Comparison of ENCODE assay signal across 18 cellular contexts in genomic region chrX:72716766-72717165, GRCh38. TPM values are rescaled to one million over a fixed set of nuclear protein-coding genes. Genes with fewer than 3 reads are reported as not detected.
A peak's percentile ranks its signal among the peaks of the same experiment; 100 is the strongest.
DNase-seq lines count a peak whose midpoint lies in the region; ATAC-seq and TF ChIP-seq lines count a peak whose summit lies in the region.
"Had no signal": no experiment of that assay in that cellular context is flagged by ENCODE, and none has a peak within 500 bp of the region (broad histone marks: within the 10 kb centered on the region; RNA-seq: fewer than 3 reads in every experiment).

No MANE protein-coding gene starts in this region.

- no peaks in the 10 kb centered on the region for H3K4me1 Mint-ChIP-seq in type B pancreatic cell (ENCODE audit: unreplicated experiment)

- no peaks in the 10 kb centered on the region for H3K4me1 ChIP-seq in right lobe of liver

- H3K36me3 Mint-ChIP-seq in type B pancreatic cell: no peaks in the 10 kb centered on the region
- H3K36me3 Mint-ChIP-seq: CD8-positive, alpha-beta memory T cell had no signal

- 49% methylated on average over 5 of the region's 5 CpGs for WGBS in right lobe of liver (ENCODE audit: insufficient coverage, low coverage, low lambda C conversion rate, missing lambda C conversion rate)

- H3K27me3 Mint-ChIP-seq in type B pancreatic cell: no peaks in the 10 kb centered on the region

- no peaks in the 10 kb centered on the region for H3K27me3 ChIP-seq in right lobe of liver

- no peaks in the 10 kb centered on the region for H3K36me3 ChIP-seq in right lobe of liver

- intact Hi-C loops in right lobe of liver (cut with DNase I): no loop called here

- no peak for TF ChIP-seq POLR2A in right lobe of liver (IDR thresholded peaks at IDR 0.05)

- TF ChIP-seq CTCF in right lobe of liver (IDR thresholded peaks at IDR 0.05) (no peak), type B pancreatic cell (conservative IDR thresholded peaks at IDR 0.05) (no peak)

- H3K9me3 ChIP-seq in right lobe of liver: no peaks in the 10 kb centered on the region

- no peak overlapping the region for H3K27ac ChIP-seq in right lobe of liver

- H3K27ac Mint-ChIP-seq in type B pancreatic cell: peak overlapping the region; percentile 46
- H3K27ac Mint-ChIP-seq: CD8-positive, alpha-beta memory T cell had no signal

- DNase-seq in RKO (ENCODE audit: low spot score) (peak; percentile 8), fibroblast of gingiva (ENCODE audit: low read depth) (peak; percentile 11), right lobe of liver (peak in 2 of 3 donors; percentile 19 to 53), type B pancreatic cell (ENCODE audit: extremely low spot score, unreplicated experiment) (no peak)
- DNase-seq in stimulated activated CD4-positive, alpha-beta T cell treated with anti-CD3 and anti-CD28 coated beads, Interleukin-12 subunit alpha, Interleukin-12 subunit beta, amount 100 ng/mL, for 4 hours: no peak
- DNase-seq: ACHN; C1 segment of cervical spinal cord; CD8-positive, alpha-beta memory T cell; DND-41; HCEC 1CT; MV-4-11; NCI-H187; NCI-H2107; NCI-H2227 treated with DMSO at 0.1 percent for 48 hours; NCI-H510A treated with DMSO at 0.1 percent for 48 hours; NCI-H774 had no signal

- H3K9me3 Mint-ChIP-seq in type B pancreatic cell: no peaks in the 10 kb centered on the region
- H3K9me3 Mint-ChIP-seq: CD8-positive, alpha-beta memory T cell had no signal

- peak in 2 of 4 donors; percentile 12 to 28 for ATAC-seq in right lobe of liver
- no peak for ATAC-seq in esophagus mucosa
- ATAC-seq in GM19452 (IDR thresholded peaks at IDR 0.05; ENCODE audit: unreplicated experiment): no peak

- H3K4me3 ChIP-seq in right lobe of liver: no peak overlapping the region

- H3K4me3 Mint-ChIP-seq in type B pancreatic cell: no peak overlapping the region

RNA-seq across cellular contexts. Expression of gene PHKA1, which starts 2.7 kb away (rescaled TPM):
- 1 to 10 TPM in 4 of 6 experiments, under 1 TPM in 2; 0.92 to 2.5 (median 1.7) TPM for total RNA-seq in right lobe of liver
- 10.9 and 16.5 TPM in 2 replicates for total RNA-seq in type B pancreatic cell (ENCODE audit: low replicate concordance)
- total RNA-seq in esophagus mucosa: 6.7 TPM

RNA-seq across cellular contexts. Expression of gene DMRTC1B, which starts 59.9 kb away (rescaled TPM):
- total RNA-seq in right lobe of liver: not detected
- total RNA-seq in type B pancreatic cell (ENCODE audit: low replicate concordance): 1.9 and 2.2 TPM in 2 replicates
- not detected for total RNA-seq in esophagus mucosa
- total RNA-seq: CD8-positive, alpha-beta memory T cell had no signal

Comparison
In these comparisons a context has a peak if more than half of its experiments do, and no peak if none do; other contexts are left out.
1. DNase-seq: peak in RKO (single experiment), fibroblast of gingiva (single experiment) and right lobe of liver (2 of 3); none in type B pancreatic cell (single experiment) and stimulated activated CD4-positive, alpha-beta T cell treated with anti-CD3 and anti-CD28 coated beads, Interleukin-12 subunit alpha, Interleukin-12 subunit beta, amount 100 ng/mL, for 4 hours (single experiment).